Comparison of ENCODE assay signal across 17 cellular contexts in genomic region chr12:2277492-2278153, GRCh38.
DNase-seq lines count a peak whose midpoint lies in the region; ATAC-seq and TF ChIP-seq lines count a peak whose summit lies in the region.
"Had no signal": no experiment of that assay in that cellular context is flagged by ENCODE, and none has a peak within 500 bp of the region (broad histone marks: within the 10 kb centered on the region; RNA-seq: fewer than 3 reads in every experiment).

No MANE protein-coding gene starts in this region.

- BruUV-seq in IMR-90 (replicated peaks; lab: Mats Ljungman, UMichigan), result no TSS peak

- no peaks in the 10 kb centered on the region for H3K27me3 Mint-ChIP-seq in stimulated activated memory B cell treated with anti-CD40 and anti-IgM and Interleukin-4, amounts not matched to agents 10 μg/mL and 1 μg/mL and 100 μg/mL, for 72 hours
- H3K27me3 Mint-ChIP-seq in CD8-positive, alpha-beta memory T cell, result peaks cover 5 to 16% of the 10 kb centered on the region in 2 donors

- H2BK15ac ChIP-seq in IMR-90 (ENCODE audit: low read depth, low read length), result no peak overlapping the region

- H3K4me3 Mint-ChIP-seq in stimulated activated memory B cell treated with anti-CD40 and anti-IgM and Interleukin-4, amounts not matched to agents 10 μg/mL and 1 μg/mL and 100 μg/mL, for 72 hours, result no peak overlapping the region
- H3K4me3 Mint-ChIP-seq in CD8-positive, alpha-beta memory T cell, result no peak overlapping the region
- H3K4me3 Mint-ChIP-seq: H9 had no signal

- TF ChIP-seq RAD21 in IMR-90 (IDR thresholded peaks at IDR 0.05; ENCODE audit: low read length), result no peak

- POLR2A ChIA-PET in IMR-90 (lab: Charles Lee; ENCODE audit: unreplicated experiment), result no interaction called here
- POLR2A ChIA-PET in CD8-positive, alpha-beta memory T cell (lab: Charles Lee), result no interaction called here

- no peak overlapping the region for H3K27ac Mint-ChIP-seq in stimulated activated memory B cell treated with anti-CD40 and anti-IgM and Interleukin-4, amounts not matched to agents 10 μg/mL and 1 μg/mL and 100 μg/mL, for 72 hours
- peak overlapping the region in 1 of 8 donors; percentile 86 for H3K27ac Mint-ChIP-seq in CD8-positive, alpha-beta memory T cell
- H3K27ac Mint-ChIP-seq: CD4-positive, alpha-beta memory T cell; H9 had no signal

- DNase-seq in IMR-90 (no peak), SJSA1 (ENCODE audit: low read depth in 1 of 2, low spot score in 2 of 2) (peak; percentile 38 to 74), left lobe of liver (ENCODE audit: low spot score) (peak; percentile 23), NCI-H1436 treated with DMSO at 0.1 percent for 48 hours (lab: John Stamatoyannopoulos, UW) (no peak)
- no peak for DNase-seq in CD8-positive, alpha-beta memory T cell
- DNase-seq: BE2C; CD4-positive, alpha-beta memory T cell; COR-L47; DMS153; DND-41; GDM1; GOT3; H9 had no signal

- no peak overlapping the region for H2BK5ac ChIP-seq in IMR-90 (ENCODE audit: low read depth, low read length, poor library complexity, severe bottlenecking)

- H3K36me3 ChIP-seq in IMR-90 (ENCODE audit: control insufficient read depth, insufficient read depth, low read length) (no peaks in the 10 kb centered on the region), SJSA1 (no peaks in the 10 kb centered on the region)
- H3K36me3 ChIP-seq in CD8-positive, alpha-beta memory T cell (ENCODE audit: insufficient read depth, low read length), result no peaks in the 10 kb centered on the region
- H3K36me3 ChIP-seq: BE2C had no signal

- H3K9me3 ChIP-seq in IMR-90 (ENCODE audit: control insufficient read depth, insufficient read depth, low read length) (no peaks in the 10 kb centered on the region), SJSA1 (replicated peaks) (no peaks in the 10 kb centered on the region)
- no peaks in the 10 kb centered on the region for H3K9me3 ChIP-seq in CD8-positive, alpha-beta memory T cell (ENCODE audit: low read length)
- H3K9me3 ChIP-seq: BE2C had no signal

- TF ChIP-seq POLR2A in IMR-90 (IDR thresholded peaks at IDR 0.05; ENCODE audit: low read depth, low read length), result no peak

- peaks cover 9% of the 10 kb centered on the region for H3K9me3 Mint-ChIP-seq in stimulated activated memory B cell treated with anti-CD40 and anti-IgM and Interleukin-4, amounts not matched to agents 10 μg/mL and 1 μg/mL and 100 μg/mL, for 72 hours
- peaks cover 0 to 9% (median 3%) of the 10 kb centered on the region in 5 donors for H3K9me3 Mint-ChIP-seq in CD8-positive, alpha-beta memory T cell

- TF ChIP-seq CTCF in IMR-90 (conservative IDR thresholded peaks at IDR 0.05; ENCODE audit: low read depth, low read length), result no peak

- CTCF ChIA-PET in IMR-90 (lab: Yijun Ruan, JAX), result no interaction called here
- CTCF ChIA-PET in CD8-positive, alpha-beta memory T cell (lab: Charles Lee), result interaction anchor here (1.6 kb wide), 1 partner anchor 13 kb away, joined by 5 read pairs; no protein-coding TSS in a partner anchor

- H3K4me3 ChIP-seq in IMR-90 (ENCODE audit: insufficient read depth, low read depth, low read length) (no peak overlapping the region), SJSA1 (no peak overlapping the region)
- no peak overlapping the region for H3K4me3 ChIP-seq in CD8-positive, alpha-beta memory T cell (ENCODE audit: low read length)
- H3K4me3 ChIP-seq: A549 had no signal

- H3K27me3 ChIP-seq in IMR-90 (ENCODE audit: control insufficient read depth, insufficient read depth, low read length) (no peaks in the 10 kb centered on the region), SJSA1 (replicated peaks) (no peaks in the 10 kb centered on the region)
- H3K27me3 ChIP-seq in CD8-positive, alpha-beta memory T cell (ENCODE audit: insufficient read depth, low read length, poor library complexity, severe bottlenecking), result no peaks in the 10 kb centered on the region

- dilution Hi-C loops in IMR-90 (cut with HindIII; ENCODE audit: low sequenced_read_pairs, unreplicated experiment), result no loop called here

- peak overlapping the region; percentile 58; the same call in 1 of the 2 replicates for H2AK5ac ChIP-seq in IMR-90 (ENCODE audit: low read depth, low read length)

- no peak overlapping the region for H4K91ac ChIP-seq in IMR-90 (ENCODE audit: insufficient read depth, low read depth, low read length)

- no peak overlapping the region for H3K9ac ChIP-seq in IMR-90 (ENCODE audit: low read depth, low read length)

- no peak overlapping the region for H3K56ac ChIP-seq in IMR-90 (ENCODE audit: extremely low read depth, insufficient read depth, low read length)

- H2AK9ac ChIP-seq in IMR-90 (replicated peaks; ENCODE audit: low read depth, low read length, poor library complexity), result no peak overlapping the region

- no peaks in the 10 kb centered on the region for H4K20me1 ChIP-seq in IMR-90 (ENCODE audit: insufficient read depth, low read length)

- in situ Hi-C loops in IMR-90 (cut with MboI; ENCODE audit: low sequenced_read_pairs), result loop anchor here (25.0 kb wide), 2 partner anchors 465 to 615 kb away; partner anchors contain the start of gene LRTM2

- no peak overlapping the region for H2BK20ac ChIP-seq in IMR-90 (ENCODE audit: low read depth, low read length)

- no peak overlapping the region for H2AFZ ChIP-seq in IMR-90 (replicated peaks; ENCODE audit: low read length, poor library complexity)

- H3K27ac ChIP-seq in IMR-90 (ENCODE audit: insufficient read depth, low read length) (no peak overlapping the region), SJSA1 (no peak overlapping the region)
- no peak overlapping the region for H3K27ac ChIP-seq in CD8-positive, alpha-beta memory T cell (ENCODE audit: low read depth, low read length)
- H3K27ac ChIP-seq: A549, C4-2B, HL-60 had no signal

- no peaks in the 10 kb centered on the region for H3K36me3 Mint-ChIP-seq in stimulated activated memory B cell treated with anti-CD40 and anti-IgM and Interleukin-4, amounts not matched to agents 10 μg/mL and 1 μg/mL and 100 μg/mL, for 72 hours
- no peaks in the 10 kb centered on the region for H3K36me3 Mint-ChIP-seq in CD8-positive, alpha-beta memory T cell
- H3K36me3 Mint-ChIP-seq: CD4-positive, alpha-beta memory T cell had no signal

- no peak overlapping the region for H3K4me2 ChIP-seq in IMR-90 (ENCODE audit: low read depth, low read length)
- H3K4me2 ChIP-seq: A549 had no signal

- peaks cover 9% of the 10 kb centered on the region for H3K4me1 ChIP-seq in IMR-90 (ENCODE audit: control insufficient read depth, insufficient read depth, low read length)
- peaks cover 32% of the 10 kb centered on the region for H3K4me1 ChIP-seq in SJSA1 (replicated peaks)
- H3K4me1 ChIP-seq in CD8-positive, alpha-beta memory T cell (ENCODE audit: insufficient read depth, low read length), result no peaks in the 10 kb centered on the region
- H3K4me1 ChIP-seq: A549, BE2C had no signal

- H4K8ac ChIP-seq in IMR-90 (ENCODE audit: low read depth in 2 of 2, low read length in 2 of 2), result no peak overlapping the region

- H3K9me1 ChIP-seq in IMR-90 (ENCODE audit: insufficient read depth, low read length), result no peaks in the 10 kb centered on the region; the same call in 1 of the 2 replicates

- no peak overlapping the region for H3K23ac ChIP-seq in IMR-90 (ENCODE audit: low read depth, low read length)

- ATAC-seq in IMR-90 (ENCODE audit: low read depth) (no peak), left lobe of liver (no peak)
- ATAC-seq in stimulated activated memory B cell treated with anti-CD40 and anti-IgM and Interleukin-4, amounts not matched to agents 10 μg/mL and 1 μg/mL and 100 μg/mL, for 72 hours, result peak; percentile 24
- ATAC-seq: A549 had no signal

- H3K4ac ChIP-seq in IMR-90 (ENCODE audit: low read depth, low read length), result no peak overlapping the region; the same call in 1 of the 2 replicates

- H4K5ac ChIP-seq in IMR-90 (ENCODE audit: low read depth, low read length), result no peak overlapping the region

- intact Hi-C loops in IMR-90 (cut with micrococcal nuclease), result no loop called here

- WGBS in IMR-90 (ENCODE audit: extremely low coverage in 2 of 2, insufficient read length in 1 of 2), 2 experiments, result 92% methylated on average over 4 of the region's 6 CpGs; no CpG with 5 or more reads in 1 of the 2 experiments

- H3K4me1 Mint-ChIP-seq in stimulated activated memory B cell treated with anti-CD40 and anti-IgM and Interleukin-4, amounts not matched to agents 10 μg/mL and 1 μg/mL and 100 μg/mL, for 72 hours, result no peaks in the 10 kb centered on the region
- no peaks in the 10 kb centered on the region for H3K4me1 Mint-ChIP-seq in CD8-positive, alpha-beta memory T cell
- H3K4me1 Mint-ChIP-seq: CD4-positive, alpha-beta memory T cell had no signal

- no peak overlapping the region for H2BK120ac ChIP-seq in IMR-90 (ENCODE audit: low read depth, low read length)

- no peak overlapping the region for H3K18ac ChIP-seq in IMR-90 (ENCODE audit: low read depth, low read length)

- H3K14ac ChIP-seq in IMR-90 (replicated peaks; ENCODE audit: low read depth, low read length), result peak overlapping the region; percentile 35; the same call in 1 of the 2 replicates

- peaks cover 0 to 3% of the 10 kb centered on the region in 2 experiments; a peak in 2 of 4 replicates for H3K79me1 ChIP-seq in IMR-90 (ENCODE audit: low read depth in 1 of 2, low read length in 2 of 2)

TF ChIP-seq in IMR-90, 13 proteins besides CTCF, POLR2A, EP300 and RAD21 (continues in another document):
- no peak for TF ChIP-seq NFE2L2 (IDR thresholded peaks at IDR 0.05; ENCODE audit: low read depth, low read length)
- TF ChIP-seq RFX5 (IDR thresholded peaks at IDR 0.05; ENCODE audit: low read depth, low read length), result no peak
- TF ChIP-seq MAZ (IDR thresholded peaks at IDR 0.05; ENCODE audit: borderline replicate concordance, low read depth, low read length), result no peak
- TF ChIP-seq CEBPB (IDR thresholded peaks at IDR 0.05; ENCODE audit: low read depth, low read length), result no peak
- TF ChIP-seq USF2 (IDR thresholded peaks at IDR 0.05; ENCODE audit: low read depth, low read length), result no peak
- no peak for TF ChIP-seq RCOR1 (IDR thresholded peaks at IDR 0.05; ENCODE audit: insufficient replicate concordance, low read length)
- TF ChIP-seq SMC3 (IDR thresholded peaks at IDR 0.05; ENCODE audit: low read depth, low read length), result no peak
- no peak for TF ChIP-seq FOS (IDR thresholded peaks at IDR 0.05; ENCODE audit: low read depth, low read length)
- TF ChIP-seq CHD1 (IDR thresholded peaks at IDR 0.05; ENCODE audit: low read depth, low read length), result no peak

Comparison
In these comparisons a context has a peak if more than half of its experiments do, and no peak if none do; other contexts are left out.
1. DNase-seq: peak in SJSA1 (2 of 2) and left lobe of liver (single experiment); none in IMR-90 (single experiment), CD8-positive, alpha-beta memory T cell (0 of 5) and NCI-H1436 treated with DMSO at 0.1 percent for 48 hours (single experiment).